ENCODE assay signal across 22 cellular contexts in the genomic region with DNA sequence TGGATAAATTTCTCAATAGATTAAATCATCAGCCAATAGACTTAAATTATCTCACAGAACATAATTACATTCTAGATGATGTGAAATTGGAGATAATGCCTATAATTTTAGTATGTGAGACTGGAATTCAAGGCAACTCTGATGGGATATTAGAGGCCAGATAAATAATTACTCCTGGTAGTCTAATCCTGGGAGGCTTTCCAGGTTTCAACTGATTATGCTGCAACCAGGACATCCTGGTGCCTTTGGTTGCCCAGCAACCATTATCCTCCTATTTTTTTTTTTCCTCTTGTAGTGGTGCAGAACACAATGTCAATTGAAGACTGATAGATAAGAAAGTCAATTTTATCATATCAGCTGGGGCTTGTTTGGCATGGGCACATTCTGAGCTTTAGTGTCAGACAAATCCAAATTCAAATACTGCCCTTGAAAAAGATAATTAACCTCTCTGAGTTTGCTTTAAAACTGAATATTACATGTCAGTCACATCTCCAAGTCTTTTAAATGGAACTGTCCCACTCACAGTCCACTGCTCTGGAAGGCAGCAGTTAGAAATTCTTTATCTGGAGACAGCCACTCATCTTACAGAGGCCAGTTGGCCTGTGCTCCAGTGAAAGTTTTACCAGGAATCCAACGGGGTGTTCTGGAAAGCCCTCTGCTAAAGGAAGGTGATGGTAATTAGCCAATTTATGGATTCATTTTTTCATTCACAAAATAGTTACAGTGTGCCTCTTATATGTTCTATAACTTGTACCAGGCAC.
A peak's percentile ranks its signal among the peaks of the same experiment; 100 is the strongest.
DNase-seq lines count a peak whose midpoint lies in the region; ATAC-seq and TF ChIP-seq lines count a peak whose summit lies in the region.
"Had no signal": no experiment of that assay in that cellular context is flagged by ENCODE, and none has a peak within 500 bp of the region (broad histone marks: within the 10 kb centered on the region; RNA-seq: fewer than 3 reads in every experiment).

No MANE protein-coding gene starts in this region.

- no peak for TF ChIP-seq CTCF in prostate gland (IDR thresholded peaks at IDR 0.05)

- no peak overlapping the region for H3K4me3 Mint-ChIP-seq in natural killer cell treated with Interleukin-12 subunit alpha and Interleukin-12 subunit beta and Interleukin-15 and Interleukin-18, amount 100 ng/mL, for 72 hours
- H3K4me3 Mint-ChIP-seq: activated naive CD4-positive, alpha-beta T cell treated with anti-CD3 and anti-CD28 coated beads, Interleukin-2, amount 50 U/mL, for 24 hours had no signal

- DNase-seq in NCI-H345 (lab: John Stamatoyannopoulos, UW) (peak; percentile 0), NCI-H345 treated with DMSO at 0.1 percent for 48 hours (lab: John Stamatoyannopoulos, UW; ENCODE audit: unreplicated experiment) (no peak), NCI-H446 treated with DMSO at 0.1 percent for 48 hours (lab: John Stamatoyannopoulos, UW) (peak; percentile 27), epithelial cell of prostate (ENCODE audit: low read depth, low spot score) (no peak), prostate gland (ENCODE audit: low spot score) (no peak), activated T-cell treated with anti-CD3 and anti-CD28 coated beads for 4 hours (no peak)
- DNase-seq in natural killer cell treated with Interleukin-12 subunit alpha and Interleukin-12 subunit beta and Interleukin-15 and Interleukin-18, amount 100 ng/mL, for 72 hours (ENCODE audit: low spot score), result no peak
- no peak for DNase-seq in stimulated activated naive CD4-positive, alpha-beta T cell treated with Interleukin-2 at 50 U/mL for 16 hours (lab: John Stamatoyannopoulos, UW)
- DNase-seq: activated CD4-positive, alpha-beta T cell treated with anti-CD3 and anti-CD28 coated beads, Interleukin-2, amount 50 U/mL, for 1 hour; aorta; Calu3; central memory CD4-positive, alpha-beta T cell; dorsolateral prefrontal cortex; kidney glomerular epithelial cell; NCI-H1092; NCI-H2081 treated with DMSO at 0.1 percent for 48 hours; NCI-H524; substantia nigra; T-helper 2 cell; upper lobe of left lung had no signal

- H3K27ac ChIP-seq in epithelial cell of prostate (peak overlapping the region; percentile 39), prostate gland (peak overlapping the region; percentile 15 to 71)
- H3K27ac ChIP-seq: A549, dorsolateral prefrontal cortex, upper lobe of left lung had no signal

- H3K4me1 ChIP-seq in prostate gland (replicated peaks), result no peaks in the 10 kb centered on the region
- H3K4me1 ChIP-seq: A549 had no signal

- no peak overlapping the region for H3K27ac Mint-ChIP-seq in natural killer cell treated with Interleukin-12 subunit alpha and Interleukin-12 subunit beta and Interleukin-15 and Interleukin-18, amount 100 ng/mL, for 72 hours
- H3K27ac Mint-ChIP-seq: activated naive CD4-positive, alpha-beta T cell treated with anti-CD3 and anti-CD28 coated beads, Interleukin-2, amount 50 U/mL, for 24 hours had no signal

- H3K36me3 Mint-ChIP-seq in natural killer cell treated with Interleukin-12 subunit alpha and Interleukin-12 subunit beta and Interleukin-15 and Interleukin-18, amount 100 ng/mL, for 72 hours, result no peaks in the 10 kb centered on the region
- H3K36me3 Mint-ChIP-seq: activated naive CD4-positive, alpha-beta T cell treated with anti-CD3 and anti-CD28 coated beads, Interleukin-2, amount 50 U/mL, for 24 hours had no signal

- no peaks in the 10 kb centered on the region for H3K27me3 ChIP-seq in prostate gland (replicated peaks; ENCODE audit: insufficient read depth)
- H3K27me3 ChIP-seq: dorsolateral prefrontal cortex, upper lobe of left lung had no signal

- H3K9me3 Mint-ChIP-seq in natural killer cell treated with Interleukin-12 subunit alpha and Interleukin-12 subunit beta and Interleukin-15 and Interleukin-18, amount 100 ng/mL, for 72 hours, result peaks cover 6% of the 10 kb centered on the region
- H3K9me3 Mint-ChIP-seq: activated naive CD4-positive, alpha-beta T cell treated with anti-CD3 and anti-CD28 coated beads, Interleukin-2, amount 50 U/mL, for 24 hours had no signal

- no peak for TF ChIP-seq POLR2A in prostate gland (IDR thresholded peaks at IDR 0.05)

- WGBS in prostate gland, result 67% methylated on average over 1 of the region's 1 CpG

- no peaks in the 10 kb centered on the region for H3K9me3 ChIP-seq in prostate gland
- H3K9me3 ChIP-seq: A549, upper lobe of left lung had no signal

- H3K4me1 Mint-ChIP-seq in natural killer cell treated with Interleukin-12 subunit alpha and Interleukin-12 subunit beta and Interleukin-15 and Interleukin-18, amount 100 ng/mL, for 72 hours (ENCODE audit: low read depth in 2 of 2), result no peaks in the 10 kb centered on the region
- H3K4me1 Mint-ChIP-seq: activated naive CD4-positive, alpha-beta T cell treated with anti-CD3 and anti-CD28 coated beads, Interleukin-2, amount 50 U/mL, for 24 hours had no signal

- H3K4me3 ChIP-seq in prostate gland, result no peak overlapping the region
- H3K4me3 ChIP-seq: A549, dorsolateral prefrontal cortex, upper lobe of left lung had no signal

- intact Hi-C loops in prostate gland (cut with DNase I), result no loop called here

- no peak for ATAC-seq in natural killer cell treated with Interleukin-12 subunit alpha and Interleukin-12 subunit beta and Interleukin-15 and Interleukin-18, amount 100 ng/mL, for 72 hours
- ATAC-seq: A549 had no signal

- H3K36me3 ChIP-seq in prostate gland, result no peaks in the 10 kb centered on the region
- H3K36me3 ChIP-seq: upper lobe of left lung had no signal

- H3K27me3 Mint-ChIP-seq in natural killer cell treated with Interleukin-12 subunit alpha and Interleukin-12 subunit beta and Interleukin-15 and Interleukin-18, amount 100 ng/mL, for 72 hours, result peaks cover 0 to 6% of the 10 kb centered on the region in 2 donors

Comparison
In these comparisons a context has a peak if more than half of its experiments do, and no peak if none do; other contexts are left out.
1. DNase-seq: peak in NCI-H345 (single experiment) and NCI-H446 treated with DMSO at 0.1 percent for 48 hours (single experiment); none in NCI-H345 treated with DMSO at 0.1 percent for 48 hours (single experiment), epithelial cell of prostate (single experiment), prostate gland (single experiment), activated T-cell treated with anti-CD3 and anti-CD28 coated beads for 4 hours (single experiment), natural killer cell treated with Interleukin-12 subunit alpha and Interleukin-12 subunit beta and Interleukin-15 and Interleukin-18, amount 100 ng/mL, for 72 hours (single experiment) and stimulated activated naive CD4-positive, alpha-beta T cell treated with Interleukin-2 at 50 U/mL for 16 hours (single experiment).